ENCODE assay signal across 17 cellular contexts in genomic region chr9:133638711-133639110, GRCh38. TPM values are rescaled to one million over a fixed set of nuclear protein-coding genes. Genes with fewer than 3 reads are reported as not detected.
DNase-seq lines count a peak whose midpoint lies in the region; ATAC-seq and TF ChIP-seq lines count a peak whose summit lies in the region.
"Had no signal": no experiment of that assay in that cellular context is flagged by ENCODE, and none has a peak within 500 bp of the region (broad histone marks: within the 10 kb centered on the region; RNA-seq: fewer than 3 reads in every experiment).

No MANE protein-coding gene starts in this region.

- H3K36me3 Mint-ChIP-seq in GM23338 (ENCODE audit: low read depth) (no peaks in the 10 kb centered on the region; the same call in 2 of the 3 replicates), nephron (ENCODE audit: low read depth) (no peaks in the 10 kb centered on the region)
- no peaks in the 10 kb centered on the region for H3K36me3 Mint-ChIP-seq in activated CD8-positive, alpha-beta memory T cell treated with anti-CD3 and anti-CD28 coated beads, Interleukin-2, amount 10 ng/mL, durations not matched to agents 7 days and 5 days

- H3K27ac Mint-ChIP-seq in GM23338 (peak overlapping the region; percentile 36; the same call in 1 of the 2 replicates), nephron (peak overlapping the region in 2 of 3 experiments; percentile 17 to 44)
- no peak overlapping the region for H3K27ac Mint-ChIP-seq in activated CD8-positive, alpha-beta memory T cell treated with anti-CD3 and anti-CD28 coated beads, Interleukin-2, amount 10 ng/mL, durations not matched to agents 7 days and 5 days
- H3K27ac Mint-ChIP-seq: CD4-positive, alpha-beta T cell had no signal

- intact Hi-C loops in left cardiac atrium (cut with DNase I): no loop called here
- intact Hi-C loops in aorta (cut with DNase I): no loop called here

- peak; percentile 6 for DNase-seq in left cardiac atrium
- DNase-seq in right atrium auricular region (ENCODE audit: low spot score): no peak
- DNase-seq in GM23338 (ENCODE audit: low spot score): no peak
- DNase-seq in activated naive CD4-positive, alpha-beta T cell (lab: John Stamatoyannopoulos, UW): no peak
- DNase-seq in aorta: no peak
- DNase-seq in activated CD8-positive, alpha-beta memory T cell treated with anti-CD3 and anti-CD28 coated beads, Interleukin-2, amount 10 ng/mL, durations not matched to agents 7 days and 5 days: no peak
- DNase-seq: 8988T; Caco-2; CD4-positive, alpha-beta T cell; GDM1; GOT3; H9; IMR-90 had no signal

- H3K9me3 ChIP-seq in right atrium auricular region (no peaks in the 10 kb centered on the region), aorta (ENCODE audit: control insufficient read depth, low read length) (no peaks in the 10 kb centered on the region)
- H3K9me3 ChIP-seq: Caco-2 had no signal

- H3K27ac ChIP-seq in right atrium auricular region: no peak overlapping the region
- H3K27ac ChIP-seq in GM23338 (ENCODE audit: low read depth): no peak overlapping the region
- no peak overlapping the region for H3K27ac ChIP-seq in aorta (ENCODE audit: low read depth in 1 of 2, low read length in 2 of 2)
- H3K27ac ChIP-seq: C4-2B had no signal

- H4K20me1 ChIP-seq in GM23338 (replicated peaks; ENCODE audit: insufficient read depth): no peaks in the 10 kb centered on the region

- no peak for TF ChIP-seq CTCF in right atrium auricular region (IDR thresholded peaks at IDR 0.05)
- no peak for TF ChIP-seq CTCF in GM23338 (conservative IDR thresholded peaks at IDR 0.05; ENCODE audit: low read depth in 2 of 2)
- TF ChIP-seq CTCF in nephron (IDR thresholded peaks at IDR 0.05; ENCODE audit: unreplicated experiment in 3 of 3): no peak

- H3K36me3 ChIP-seq in right atrium auricular region (no peaks in the 10 kb centered on the region), GM23338 (ENCODE audit: insufficient read depth) (no peaks in the 10 kb centered on the region), aorta (ENCODE audit: control insufficient read depth in 1 of 2, insufficient read depth in 2 of 2, low read length in 1 of 2) (no peaks in the 10 kb centered on the region)

- H3K79me2 ChIP-seq in GM23338 (replicated peaks; ENCODE audit: insufficient read depth): no peaks in the 10 kb centered on the region

- ATAC-seq in left cardiac atrium (no peak), GM23338 (no peak), aorta (ENCODE audit: low FRiP score) (no peak)
- ATAC-seq in activated CD8-positive, alpha-beta memory T cell treated with anti-CD3 and anti-CD28 coated beads, Interleukin-2, amount 10 ng/mL, durations not matched to agents 7 days and 5 days: no peak

- H2AFZ ChIP-seq in GM23338: no peak overlapping the region

- H3K4me3 Mint-ChIP-seq in GM23338 (no peak overlapping the region), nephron (no peak overlapping the region)
- no peak overlapping the region for H3K4me3 Mint-ChIP-seq in activated CD8-positive, alpha-beta memory T cell treated with anti-CD3 and anti-CD28 coated beads, Interleukin-2, amount 10 ng/mL, durations not matched to agents 7 days and 5 days
- H3K4me3 Mint-ChIP-seq: CD4-positive, alpha-beta T cell had no signal

- H3K4me1 Mint-ChIP-seq in GM23338 (peaks cover 38% of the 10 kb centered on the region), nephron (peaks cover 42% of the 10 kb centered on the region)
- H3K4me1 Mint-ChIP-seq in activated CD8-positive, alpha-beta memory T cell treated with anti-CD3 and anti-CD28 coated beads, Interleukin-2, amount 10 ng/mL, durations not matched to agents 7 days and 5 days: no peaks in the 10 kb centered on the region

- H3K27me3 ChIP-seq in right atrium auricular region: no peaks in the 10 kb centered on the region
- H3K27me3 ChIP-seq in GM23338 (ENCODE audit: insufficient read depth): no peaks in the 10 kb centered on the region
- H3K27me3 ChIP-seq in aorta (ENCODE audit: control insufficient read depth in 1 of 2, insufficient read depth in 2 of 2, low read length in 1 of 2): no peaks in the 10 kb centered on the region

- H3K9me2 ChIP-seq in GM23338 (ENCODE audit: insufficient read depth): no peaks in the 10 kb centered on the region

- H3K9me3 Mint-ChIP-seq in GM23338: no peaks in the 10 kb centered on the region
- H3K9me3 Mint-ChIP-seq in nephron: no peaks in the 10 kb centered on the region
- H3K9me3 Mint-ChIP-seq in activated CD8-positive, alpha-beta memory T cell treated with anti-CD3 and anti-CD28 coated beads, Interleukin-2, amount 10 ng/mL, durations not matched to agents 7 days and 5 days (ENCODE audit: low read depth): no peaks in the 10 kb centered on the region
- H3K9me3 Mint-ChIP-seq: CD4-positive, alpha-beta T cell; H9 had no signal

- H3K4me2 ChIP-seq in GM23338: no peak overlapping the region

- no peak overlapping the region for H3K4me3 ChIP-seq in right atrium auricular region
- H3K4me3 ChIP-seq in GM23338: no peak overlapping the region
- H3K4me3 ChIP-seq in aorta (ENCODE audit: low read length in 2 of 2): no peak overlapping the region

- CTCF ChIA-PET in activated CD8-positive, alpha-beta memory T cell treated with anti-CD3 and anti-CD28 coated beads, Interleukin-2, amount 10 ng/mL, durations not matched to agents 7 days and 5 days (lab: Charles Lee): no interaction called here

- H3K4me1 ChIP-seq in right atrium auricular region: no peaks in the 10 kb centered on the region
- peaks cover 19% of the 10 kb centered on the region for H3K4me1 ChIP-seq in GM23338 (ENCODE audit: insufficient read depth)
- no peaks in the 10 kb centered on the region for H3K4me1 ChIP-seq in aorta (ENCODE audit: control insufficient read depth in 1 of 2, insufficient read depth in 2 of 2, low read length in 2 of 2)
- H3K4me1 ChIP-seq: Caco-2 had no signal

- H3F3A ChIP-seq in GM23338 (replicated peaks; ENCODE audit: low read depth): no peaks in the 10 kb centered on the region

- WGBS in aorta, 2 donors: 56 to 68% methylated on average over 8 of the region's 8 CpGs

- H3K27me3 Mint-ChIP-seq in GM23338 (ENCODE audit: insufficient read depth, low read depth, poor library complexity) (peaks cover 14% of the 10 kb centered on the region), nephron (ENCODE audit: low read depth) (peaks cover 46% of the 10 kb centered on the region)
- peaks cover 2% of the 10 kb centered on the region for H3K27me3 Mint-ChIP-seq in activated CD8-positive, alpha-beta memory T cell treated with anti-CD3 and anti-CD28 coated beads, Interleukin-2, amount 10 ng/mL, durations not matched to agents 7 days and 5 days
- H3K27me3 Mint-ChIP-seq: CD4-positive, alpha-beta T cell had no signal

TF ChIP-seq in GM23338, 12 proteins besides CTCF, POLR2A, EP300 and RAD21:
- TF ChIP-seq STAT1 (IDR thresholded peaks at IDR 0.05; ENCODE audit: unreplicated experiment) (no peak), REST (IDR thresholded peaks at IDR 0.05; ENCODE audit: unreplicated experiment) (no peak), POLR2AphosphoS5 (IDR thresholded peaks at IDR 0.05; ENCODE audit: low read depth) (no peak), ZNF114 (CRISPR knock-in tag; IDR thresholded peaks at IDR 0.05) (no peak), JUNB (IDR thresholded peaks at IDR 0.05; ENCODE audit: unreplicated experiment) (no peak), ETS1 (IDR thresholded peaks at IDR 0.05) (no peak)
TF ChIP-seq in GM23338: peak in this region for 0.

RNA-seq across cellular contexts. Expression of gene DBH, which starts 2.5 kb away (rescaled TPM):
- total RNA-seq in left cardiac atrium: not detected
- total RNA-seq in right atrium auricular region: not detected
- total RNA-seq in GM23338 (2014; rRNA removed; shearing (Covaris generic)): 0.24 TPM in 1 of 2 replicates, not detected in the other
- 0.08 and 0.26 TPM in 2 replicates for polyA plus RNA-seq in GM23338 (2016; fragmentation: Nextera tagmentation; extraction: Ambion mirVana)
- total RNA-seq in aorta: not detected
- not detected for polyA plus RNA-seq in aorta
- total RNA-seq in activated CD8-positive, alpha-beta memory T cell treated with anti-CD3 and anti-CD28 coated beads, Interleukin-2, amount 10 ng/mL, durations not matched to agents 7 days and 5 days: not detected
- total RNA-seq: A673, Caco-2, H9, IMR-90 had no signal
- polyA plus RNA-seq: AG04450, IMR-90 had no signal

RNA-seq across cellular contexts. Expression of gene FAM163B, which starts 29.5 kb away (rescaled TPM):
- total RNA-seq in left cardiac atrium: under 1 TPM in 1 of 2 donors, not detected in 1; 0.37 TPM
- 1 to 10 TPM in 1 of 2 donors, not detected in 1; 1.7 TPM for total RNA-seq in right atrium auricular region
- total RNA-seq in GM23338 (2014; rRNA removed; shearing (Covaris generic)): 0.23 and 1.3 TPM in 2 replicates
- polyA plus RNA-seq in GM23338 (2016; fragmentation: Nextera tagmentation; extraction: Ambion mirVana): 0.60 and 0.71 TPM in 2 replicates
- not detected for total RNA-seq in aorta
- not detected for polyA plus RNA-seq in aorta
- not detected for total RNA-seq in activated CD8-positive, alpha-beta memory T cell treated with anti-CD3 and anti-CD28 coated beads, Interleukin-2, amount 10 ng/mL, durations not matched to agents 7 days and 5 days
- total RNA-seq: A673; Caco-2; CD4-positive, alpha-beta T cell; IMR-90 had no signal
- polyA plus RNA-seq: AG04450, IMR-90 had no signal
